8 cellular contexts compared by ENCODE assay signal in genomic region chr18:8609711-8610441, GRCh38. TPM values are rescaled to one million over a fixed set of nuclear protein-coding genes. Genes with fewer than 3 reads are reported as not detected.
DNase-seq lines count a peak whose midpoint lies in the region; ATAC-seq lines count a peak whose summit lies in the region.

No MANE protein-coding gene starts in this region.

- intact Hi-C loops in activated CD4-positive, alpha-beta T cell treated with anti-CD3 and anti-CD28 coated beads, Interleukin-2, amount 10 ng/mL, durations not matched to agents 24 days and 14 days (cut with micrococcal nuclease): loop anchor here (1.0 to 10.0 kb wide), 5 partner anchors 13 to 1917 kb away; partner anchors contain the start of genes MTCL1, NAPG, TWSG1 and VAPA

- ATAC-seq in HG03135 (IDR thresholded peaks at IDR 0.05; ENCODE audit: unreplicated experiment) (peak; percentile 20), naive B cell (ENCODE audit: low read depth in 2 of 2) (no peak)
- peak; percentile 4 for ATAC-seq in effector memory CD8-positive, alpha-beta T cell (replicated peaks)

- H3K27me3 Mint-ChIP-seq in activated CD4-positive, alpha-beta T cell treated with anti-CD3 and anti-CD28 coated beads, Interleukin-2, amount 10 ng/mL, durations not matched to agents 24 days and 14 days: peaks cover 17% of the 10 kb centered on the region
- H3K27me3 Mint-ChIP-seq in T-helper 2 cell treated with Interferon-gamma antibody and Interleukin-4, amounts not matched to agents 5 μg/mL and 100 μg/mL, for 36 hours (ENCODE audit: low read depth): peaks cover 25% of the 10 kb centered on the region
- peaks cover 8 to 13% of the 10 kb centered on the region in 2 donors for H3K27me3 Mint-ChIP-seq in effector memory CD8-positive, alpha-beta T cell
- no peaks in the 10 kb centered on the region for H3K27me3 Mint-ChIP-seq in naive B cell

- H3K4me3 Mint-ChIP-seq in activated CD4-positive, alpha-beta T cell treated with anti-CD3 and anti-CD28 coated beads, Interleukin-2, amount 10 ng/mL, durations not matched to agents 24 days and 14 days: peak overlapping the region; percentile 93
- H3K4me3 Mint-ChIP-seq in T-helper 2 cell treated with Interferon-gamma antibody and Interleukin-4, amounts not matched to agents 5 μg/mL and 100 μg/mL, for 36 hours: peak overlapping the region; percentile 90
- H3K4me3 Mint-ChIP-seq in effector memory CD8-positive, alpha-beta T cell: peak overlapping the region; percentile 88 to 96
- peak overlapping the region; percentile 86 to 99 (median 92) for H3K4me3 Mint-ChIP-seq in naive B cell

- peaks cover 18% of the 10 kb centered on the region for H3K36me3 Mint-ChIP-seq in activated CD4-positive, alpha-beta T cell treated with anti-CD3 and anti-CD28 coated beads, Interleukin-2, amount 10 ng/mL, durations not matched to agents 24 days and 14 days (ENCODE audit: low read depth)
- H3K36me3 Mint-ChIP-seq in T-helper 2 cell treated with Interferon-gamma antibody and Interleukin-4, amounts not matched to agents 5 μg/mL and 100 μg/mL, for 36 hours (ENCODE audit: low read depth): peaks cover 16% of the 10 kb centered on the region
- H3K36me3 Mint-ChIP-seq in effector memory CD8-positive, alpha-beta T cell (ENCODE audit: insufficient read depth): peaks cover 21% of the 10 kb centered on the region
- H3K36me3 Mint-ChIP-seq in naive B cell: peaks cover 7 to 8% of the 10 kb centered on the region in 2 donors

- peak; percentile 76 for DNase-seq in activated CD4-positive, alpha-beta T cell treated with anti-CD3 and anti-CD28 coated beads, Interleukin-2, amount 10 ng/mL, durations not matched to agents 24 days and 14 days
- DNase-seq in activated CD4-positive, alpha-beta T cell treated with anti-CD3 and anti-CD28 coated beads, Interleukin-2, amount 50 U/mL, for 1 hour: no peak
- DNase-seq in T-helper 2 cell treated with Interferon-gamma antibody and Interleukin-4, amounts not matched to agents 5 μg/mL and 100 μg/mL, for 36 hours (ENCODE audit: low spot score): peak; percentile 13
- DNase-seq in effector memory CD8-positive, alpha-beta T cell: peak in 1 of 3 experiments; percentile 1
- no peak for DNase-seq in naive B cell
- DNase-seq in DMS153 treated with DMSO at 0.1 percent for 48 hours (lab: John Stamatoyannopoulos, UW; ENCODE audit: unreplicated experiment): no peak
- no peak for DNase-seq in cerebellar nuclear complex (lab: John Stamatoyannopoulos, UW)

- H3K9me3 Mint-ChIP-seq in activated CD4-positive, alpha-beta T cell treated with anti-CD3 and anti-CD28 coated beads, Interleukin-2, amount 10 ng/mL, durations not matched to agents 24 days and 14 days: no peaks in the 10 kb centered on the region
- no peaks in the 10 kb centered on the region for H3K9me3 Mint-ChIP-seq in T-helper 2 cell treated with Interferon-gamma antibody and Interleukin-4, amounts not matched to agents 5 μg/mL and 100 μg/mL, for 36 hours
- H3K9me3 Mint-ChIP-seq in effector memory CD8-positive, alpha-beta T cell: no peaks in the 10 kb centered on the region
- no peaks in the 10 kb centered on the region for H3K9me3 Mint-ChIP-seq in naive B cell

- peaks cover 44% of the 10 kb centered on the region for H3K4me1 Mint-ChIP-seq in activated CD4-positive, alpha-beta T cell treated with anti-CD3 and anti-CD28 coated beads, Interleukin-2, amount 10 ng/mL, durations not matched to agents 24 days and 14 days
- peaks cover 40% of the 10 kb centered on the region for H3K4me1 Mint-ChIP-seq in T-helper 2 cell treated with Interferon-gamma antibody and Interleukin-4, amounts not matched to agents 5 μg/mL and 100 μg/mL, for 36 hours (ENCODE audit: low read depth)
- H3K4me1 Mint-ChIP-seq in effector memory CD8-positive, alpha-beta T cell (ENCODE audit: low read depth in 2 of 2): peaks cover 30 to 52% of the 10 kb centered on the region in 2 donors
- peaks cover 42 to 74% (median 49%) of the 10 kb centered on the region in 3 donors for H3K4me1 Mint-ChIP-seq in naive B cell

- H3K27ac Mint-ChIP-seq in activated CD4-positive, alpha-beta T cell treated with anti-CD3 and anti-CD28 coated beads, Interleukin-2, amount 10 ng/mL, durations not matched to agents 24 days and 14 days: peak overlapping the region; percentile 88
- H3K27ac Mint-ChIP-seq in T-helper 2 cell treated with Interferon-gamma antibody and Interleukin-4, amounts not matched to agents 5 μg/mL and 100 μg/mL, for 36 hours: peak overlapping the region; percentile 79
- peak overlapping the region; percentile 22 for H3K27ac Mint-ChIP-seq in effector memory CD8-positive, alpha-beta T cell
- H3K27ac Mint-ChIP-seq in naive B cell: peak overlapping the region in 4 of 6 donors; percentile 70 to 93 (median 84)

RNA-seq across cellular contexts. Expression of gene RAB12, which starts 0.6 kb away (rescaled TPM):
- 19.2 and 20.2 TPM in 2 replicates for total RNA-seq in activated CD4-positive, alpha-beta T cell treated with anti-CD3 and anti-CD28 coated beads, Interleukin-2, amount 10 ng/mL, durations not matched to agents 24 days and 14 days
- polyA plus RNA-seq in naive B cell (ENCODE audit: low read depth in 6 of 6): 1 to 10 TPM in 1 of 6 donors, under 1 TPM in 3, not detected in 2; 0.25 to 1.0 (median 0.65) TPM

Comparison
In these comparisons a context has a peak if more than half of its experiments do, and no peak if none do; other contexts are left out.
1. DNase-seq: peak in activated CD4-positive, alpha-beta T cell treated with anti-CD3 and anti-CD28 coated beads, Interleukin-2, amount 10 ng/mL, durations not matched to agents 24 days and 14 days (single experiment) and T-helper 2 cell treated with Interferon-gamma antibody and Interleukin-4, amounts not matched to agents 5 μg/mL and 100 μg/mL, for 36 hours (single experiment); none in activated CD4-positive, alpha-beta T cell treated with anti-CD3 and anti-CD28 coated beads, Interleukin-2, amount 50 U/mL, for 1 hour (single experiment), naive B cell (single experiment), DMS153 treated with DMSO at 0.1 percent for 48 hours (single experiment) and cerebellar nuclear complex (0 of 2).
2. H3K27ac Mint-ChIP-seq: peak in every context shown above with its lines; median percentile 88 in activated CD4-positive, alpha-beta T cell treated with anti-CD3 and anti-CD28 coated beads, Interleukin-2, amount 10 ng/mL, durations not matched to agents 24 days and 14 days; 84 in naive B cell; 79 in T-helper 2 cell treated with Interferon-gamma antibody and Interleukin-4, amounts not matched to agents 5 μg/mL and 100 μg/mL, for 36 hours; 22 in effector memory CD8-positive, alpha-beta T cell.
3. ATAC-seq: peak in HG03135 (single experiment) and effector memory CD8-positive, alpha-beta T cell (single experiment); none in naive B cell (0 of 2).
4. Peak in every context shown above with its lines, with median percentiles within 50 percentile points of each other: H3K4me3 Mint-ChIP-seq.